Comparison of ENCODE assay signal across 17 cellular contexts in the genomic region with DNA sequence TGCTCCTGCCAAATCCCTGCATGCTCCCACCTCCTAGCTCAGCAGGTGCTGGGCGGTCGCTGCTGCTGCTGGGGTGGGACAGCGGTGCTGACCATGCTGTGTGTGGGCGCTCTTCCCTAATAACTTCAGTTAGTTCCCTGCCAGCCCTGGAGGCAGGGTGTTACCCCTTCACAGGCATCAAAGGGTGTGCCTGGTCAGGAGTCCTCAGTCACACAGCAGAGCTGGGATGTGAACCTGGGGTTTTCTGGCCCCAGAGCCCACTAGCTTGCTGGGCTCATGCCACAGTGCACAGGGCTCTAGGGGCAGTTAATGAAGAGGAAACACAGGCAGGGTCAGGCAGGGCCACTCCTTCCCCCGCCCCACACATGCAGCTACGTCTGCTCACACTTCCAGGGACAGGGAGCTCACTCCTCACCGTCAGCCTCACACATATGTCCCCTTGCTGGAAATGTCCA. TPM values are rescaled to one million over a fixed set of nuclear protein-coding genes. Genes with fewer than 3 reads are reported as not detected.
DNase-seq lines count a peak whose midpoint lies in the region; ATAC-seq and TF ChIP-seq lines count a peak whose summit lies in the region.
"Had no signal": no experiment of that assay in that cellular context is flagged by ENCODE, and none has a peak within 500 bp of the region (broad histone marks: within the 10 kb centered on the region; RNA-seq: fewer than 3 reads in every experiment).

No MANE protein-coding gene starts in this region.

- no peaks in the 10 kb centered on the region for H3K27me3 ChIP-seq in liver (ENCODE audit: control insufficient read depth in 4 of 4, insufficient read depth in 4 of 4, low read length in 3 of 4)
- no peaks in the 10 kb centered on the region for H3K27me3 ChIP-seq in naive thymus-derived CD4-positive, alpha-beta T cell (ENCODE audit: control insufficient read depth in 2 of 2, insufficient read depth in 2 of 2, low read length in 2 of 2)
- H3K27me3 ChIP-seq: neural progenitor cell had no signal

- peaks cover 0 to 5% (median 0%) of the 10 kb centered on the region in 5 donors for H3K27me3 Mint-ChIP-seq in naive thymus-derived CD4-positive, alpha-beta T cell

- H3K9ac ChIP-seq in liver (ENCODE audit: low read depth in 1 of 2, low read length in 2 of 2) = no peak overlapping the region
- H3K9ac ChIP-seq: neural progenitor cell, SK-N-SH had no signal

- no peaks in the 10 kb centered on the region for H3K9me3 ChIP-seq in liver (ENCODE audit: control insufficient read depth in 4 of 4, low read length in 3 of 4)
- no peaks in the 10 kb centered on the region for H3K9me3 ChIP-seq in naive thymus-derived CD4-positive, alpha-beta T cell (ENCODE audit: control insufficient read depth in 2 of 3, low read length in 3 of 3)
- H3K9me3 ChIP-seq: SK-N-SH had no signal

- no peak for TF ChIP-seq CTCF in liver (IDR thresholded peaks at IDR 0.05; ENCODE audit: low read depth, low read length, missing input control)

- H3K27ac ChIP-seq in liver (ENCODE audit: low read depth in 1 of 2, low read length in 2 of 2) = peak overlapping the region; percentile 4 to 77
- no peak overlapping the region for H3K27ac ChIP-seq in naive thymus-derived CD4-positive, alpha-beta T cell (ENCODE audit: low read depth, low read length)
- H3K27ac ChIP-seq: HL-60, neural progenitor cell had no signal

- H3K4me1 ChIP-seq in liver (ENCODE audit: control insufficient read depth in 4 of 4, insufficient read depth in 4 of 4, low read length in 3 of 4) = peaks cover 2 to 41% (median 20%) of the 10 kb centered on the region in 4 donors
- peaks cover 5 to 9% of the 10 kb centered on the region in 2 donors for H3K4me1 ChIP-seq in naive thymus-derived CD4-positive, alpha-beta T cell (ENCODE audit: control insufficient read depth in 2 of 2, insufficient read depth in 2 of 2, low read length in 2 of 2)

- H3K4me1 Mint-ChIP-seq in naive thymus-derived CD4-positive, alpha-beta T cell = peaks cover 0 to 26% (median 11%) of the 10 kb centered on the region in 7 donors

- no peak overlapping the region for H3K27ac Mint-ChIP-seq in naive thymus-derived CD4-positive, alpha-beta T cell
- H3K27ac Mint-ChIP-seq: activated T-cell treated with anti-CD3 and anti-CD28 coated beads, Interleukin-2, amount 50 U/mL, for 72 hours; HFFc6; neural progenitor cell had no signal

- no peak for TF ChIP-seq RAD21 in liver (IDR thresholded peaks at IDR 0.05)

- no peak overlapping the region for H3K4me3 ChIP-seq in liver (ENCODE audit: low read depth in 1 of 3, low read length in 3 of 3)
- H3K4me3 ChIP-seq in naive thymus-derived CD4-positive, alpha-beta T cell (ENCODE audit: low read length) = no peak overlapping the region
- H3K4me3 ChIP-seq: neural progenitor cell, smooth muscle cell had no signal

- ATAC-seq in sciatic nerve (no peak), GM18870 (IDR thresholded peaks at IDR 0.05; ENCODE audit: unreplicated experiment) (no peak)
- ATAC-seq in naive thymus-derived CD4-positive, alpha-beta T cell = no peak
- ATAC-seq: activated T-cell treated with anti-CD3 and anti-CD28 coated beads, Interleukin-2, amount 50 U/mL, for 72 hours had no signal

- WGBS in liver = 79% methylated on average over 7 of the region's 7 CpGs

- no peak overlapping the region for H3K4me3 Mint-ChIP-seq in naive thymus-derived CD4-positive, alpha-beta T cell
- H3K4me3 Mint-ChIP-seq: activated T-cell treated with anti-CD3 and anti-CD28 coated beads, Interleukin-2, amount 50 U/mL, for 72 hours; HFFc6; neural progenitor cell had no signal

- POLR2A ChIA-PET in naive thymus-derived CD4-positive, alpha-beta T cell (lab: Charles Lee) = no interaction called here

- intact Hi-C loops in sciatic nerve (cut with DNase I) = no loop called here
- intact Hi-C loops in naive thymus-derived CD4-positive, alpha-beta T cell (cut with micrococcal nuclease) = no loop called here

- CTCF ChIA-PET in naive thymus-derived CD4-positive, alpha-beta T cell (lab: Charles Lee) = interaction anchor here (0.5 to 0.6 kb wide), 2 partner anchors 24 to 183 kb away, joined by 3 read pairs; a partner anchor contains a TSS

- DNase-seq in 8988T (peak; percentile 15), SK-N-DZ (ENCODE audit: low spot score) (peak; percentile 16), sciatic nerve (ENCODE audit: low spot score) (peak; percentile 61), KG1 (lab: John Stamatoyannopoulos, UW) (no peak), GM19240 (ENCODE audit: insufficient read length, low spot score) (no peak)
- DNase-seq in naive thymus-derived CD4-positive, alpha-beta T cell = no peak
- DNase-seq: ACHN; activated T-cell treated with anti-CD3 and anti-CD28 coated beads, Interleukin-2, amount 50 U/mL, for 72 hours; HFFc6; NCI-H345; stimulated activated naive CD4-positive, alpha-beta T cell had no signal

- H3K36me3 Mint-ChIP-seq in naive thymus-derived CD4-positive, alpha-beta T cell = no peaks in the 10 kb centered on the region
- H3K36me3 Mint-ChIP-seq: neural progenitor cell had no signal

- H3K36me3 ChIP-seq in liver (ENCODE audit: control insufficient read depth in 4 of 4, insufficient read depth in 3 of 4, low read depth in 1 of 4, low read length in 3 of 4) = no peaks in the 10 kb centered on the region
- H3K36me3 ChIP-seq in naive thymus-derived CD4-positive, alpha-beta T cell (ENCODE audit: control insufficient read depth in 2 of 3, insufficient read depth in 3 of 3, low read length in 3 of 3) = no peaks in the 10 kb centered on the region
- H3K36me3 ChIP-seq: neural progenitor cell had no signal

- peaks cover 0 to 1% (median 0%) of the 10 kb centered on the region in 11 donors for H3K9me3 Mint-ChIP-seq in naive thymus-derived CD4-positive, alpha-beta T cell
- H3K9me3 Mint-ChIP-seq: activated T-cell treated with anti-CD3 and anti-CD28 coated beads, Interleukin-2, amount 50 U/mL, for 72 hours; HFFc6; neural progenitor cell had no signal

TF ChIP-seq in liver, 16 proteins besides CTCF, POLR2A, EP300 and RAD21:
- no peak for TF ChIP-seq YY1 (IDR thresholded peaks at IDR 0.05)
- no peak for TF ChIP-seq GABPA (IDR thresholded peaks at IDR 0.05 in 1 of 2, conservative IDR thresholded peaks at IDR 0.05 in 1 of 2)
- TF ChIP-seq TAF1 (conservative IDR thresholded peaks at IDR 0.05) = no peak
- TF ChIP-seq SP1 (IDR thresholded peaks at IDR 0.05) = no peak
- TF ChIP-seq RXRA (IDR thresholded peaks at IDR 0.05) = no peak
- no peak for TF ChIP-seq FOXA2 (IDR thresholded peaks at IDR 0.05)
- TF ChIP-seq HNF4A (conservative IDR thresholded peaks at IDR 0.05) = no peak
TF ChIP-seq in liver: peak in this region for 0.

RNA-seq across cellular contexts. Expression of a gene that starts 16.0 kb away (rescaled TPM):
- 31.9 and 32.6 TPM in 2 replicates for polyA plus RNA-seq in SK-N-DZ (2014; cell fraction: cytosol; rRNA removed)
- 44.3 and 89.8 TPM in 2 replicates for polyA plus RNA-seq in SK-N-DZ (2014; cell fraction: nucleus; rRNA removed)
- total RNA-seq in liver (10 to 100 TPM; 39.4 to 50.2 TPM), sciatic nerve (319 TPM)
- polyA plus RNA-seq in liver = 10 to 100 TPM; 10.4 to 26.2 TPM
- 10 to 100 TPM in 2 of 5 experiments, 1 to 10 TPM in 3; 1.9 to 82.5 (median 7.5) TPM for total RNA-seq in naive thymus-derived CD4-positive, alpha-beta T cell
- polyA plus RNA-seq in naive thymus-derived CD4-positive, alpha-beta T cell = under 1 TPM in 1 of 2 donors, not detected in 1; 0.38 TPM

Comparison
In these comparisons a context has a peak if more than half of its experiments do, and no peak if none do; other contexts are left out.
1. DNase-seq: peak in 8988T (single experiment), SK-N-DZ (single experiment) and sciatic nerve (single experiment); none in naive thymus-derived CD4-positive, alpha-beta T cell (0 of 9), KG1 (single experiment) and GM19240 (single experiment).